ENCODE assay signal across 16 cellular contexts in genomic region chr17:40958086-40958953, GRCh38. TPM values are rescaled to one million over a fixed set of nuclear protein-coding genes. Genes with fewer than 3 reads are reported as not detected.
DNase-seq lines count a peak whose midpoint lies in the region; ATAC-seq and TF ChIP-seq lines count a peak whose summit lies in the region.
"Had no signal": no experiment of that assay in that cellular context is flagged by ENCODE, and none has a peak within 500 bp of the region (broad histone marks: within the 10 kb centered on the region; RNA-seq: fewer than 3 reads in every experiment).

No MANE protein-coding gene starts in this region.

- H3K27ac Mint-ChIP-seq in Caco-2 (ENCODE audit: unreplicated experiment) (peak overlapping the region; percentile 95), endodermal cell (peak overlapping the region; percentile 60)
- H3K27ac Mint-ChIP-seq: activated naive CD4-positive, alpha-beta T cell treated with anti-CD3 and anti-CD28 coated beads for 36 hours had no signal

- H3K4me1 ChIP-seq in Caco-2 (peaks cover 65% of the 10 kb centered on the region), endodermal cell (ENCODE audit: control insufficient read depth, insufficient read depth, low read length) (no peaks in the 10 kb centered on the region), mucosa of descending colon (ENCODE audit: low read depth) (no peaks in the 10 kb centered on the region)
- H3K4me1 ChIP-seq: tibial artery had no signal

- H3K4me3 Mint-ChIP-seq in Caco-2 (ENCODE audit: unreplicated experiment) (peak overlapping the region; percentile 59), endodermal cell (no peak overlapping the region)
- H3K4me3 Mint-ChIP-seq: activated naive CD4-positive, alpha-beta T cell treated with anti-CD3 and anti-CD28 coated beads for 36 hours had no signal

- H3K4me3 ChIP-seq in Caco-2 (ENCODE audit: low read depth, low read length) (no peak overlapping the region), endodermal cell (ENCODE audit: low read length) (no peak overlapping the region), mucosa of descending colon (no peak overlapping the region)
- H3K4me3 ChIP-seq: cardiac muscle cell, pancreas, SK-N-MC, tibial artery had no signal

- TF ChIP-seq CTCF in Caco-2 (IDR thresholded peaks at IDR 0.05; ENCODE audit: insufficient read depth in 1 of 2, low read depth in 1 of 2, low read length in 1 of 2, severe bottlenecking in 1 of 2, unreplicated experiment in 1 of 2) (no peak), endodermal cell (conservative IDR thresholded peaks at IDR 0.05) (no peak), mucosa of descending colon (IDR thresholded peaks at IDR 0.05) (no peak)

- ATAC-seq in mucosa of descending colon, result peak; percentile 73
- no peak for ATAC-seq in HG03025 (IDR thresholded peaks at IDR 0.05; ENCODE audit: low FRiP score, unreplicated experiment)
- ATAC-seq in GM21529 (IDR thresholded peaks at IDR 0.05; ENCODE audit: unreplicated experiment), result no peak

- H3K9ac ChIP-seq in endodermal cell (ENCODE audit: extremely low read depth, low read length, poor library complexity, severe bottlenecking), result no peak overlapping the region

- 85 to 92% methylated on average over 9 to 11 of the region's 12 CpGs for WGBS in endodermal cell (ENCODE audit: insufficient coverage in 1 of 2, insufficient read length in 1 of 2), 2 experiments

- no peak overlapping the region for H3K27ac ChIP-seq in endodermal cell (ENCODE audit: low read depth, low read length)
- H3K27ac ChIP-seq: cardiac muscle cell, tibial artery had no signal

- peak; percentile 86 to 87 for DNase-seq in Caco-2
- DNase-seq in NCI-H2029 treated with DMSO at 0.1 percent for 48 hours (lab: John Stamatoyannopoulos, UW), result peak; percentile 58
- peak; percentile 74 for DNase-seq in endodermal cell
- DNase-seq in mucosa of descending colon, result peak in 1 of 3 donors; percentile 49
- no peak for DNase-seq in UCSD-AML1 (lab: John Stamatoyannopoulos, UW; ENCODE audit: unreplicated experiment)
- no peak for DNase-seq in SKM-1 (lab: John Stamatoyannopoulos, UW; ENCODE audit: unreplicated experiment)
- DNase-seq: activated naive CD4-positive, alpha-beta T cell treated with anti-CD3 and anti-CD28 coated beads for 36 hours; NCI-H2081; pancreas; tibial artery had no signal

- no peaks in the 10 kb centered on the region for H3K36me3 ChIP-seq in Caco-2 (ENCODE audit: control insufficient read depth, insufficient read depth, low read length)
- H3K36me3 ChIP-seq in endodermal cell (ENCODE audit: control insufficient read depth, insufficient read depth, low read length), result no peaks in the 10 kb centered on the region
- no peaks in the 10 kb centered on the region for H3K36me3 ChIP-seq in mucosa of descending colon (ENCODE audit: low read depth)
- H3K36me3 ChIP-seq: cardiac muscle cell, pancreas, tibial artery had no signal

- H3K27me3 ChIP-seq in Caco-2 (replicated peaks; ENCODE audit: control insufficient read depth, insufficient read depth, low read length), result no peaks in the 10 kb centered on the region
- H3K27me3 ChIP-seq in endodermal cell (ENCODE audit: control insufficient read depth, insufficient read depth, low read length, poor library complexity, severe bottlenecking), result peaks cover 29% of the 10 kb centered on the region
- H3K27me3 ChIP-seq: cardiac muscle cell, pancreas had no signal

- H3K27me3 Mint-ChIP-seq in Caco-2 (ENCODE audit: insufficient read depth, unreplicated experiment) (no peaks in the 10 kb centered on the region), endodermal cell (ENCODE audit: insufficient read depth) (peaks cover 14% of the 10 kb centered on the region)

- peaks cover 24% of the 10 kb centered on the region for H3K9me3 Mint-ChIP-seq in Caco-2 (ENCODE audit: unreplicated experiment)
- no peaks in the 10 kb centered on the region for H3K9me3 Mint-ChIP-seq in endodermal cell
- H3K9me3 Mint-ChIP-seq: activated naive CD4-positive, alpha-beta T cell treated with anti-CD3 and anti-CD28 coated beads for 36 hours had no signal

- BruUV-seq in Caco-2 (replicated peaks; lab: Mats Ljungman, UMichigan), result TSS peak; percentile 70

- POLR2A ChIA-PET in Caco-2 (lab: Charles Lee), result interaction anchor here (0.6 kb wide), 1 partner anchor 465 kb away, joined by 3 read pairs; no protein-coding TSS in a partner anchor

- H3K9me3 ChIP-seq in Caco-2 (0 out of 2 replicates have a peak, but pooled peaks cover 5% of the 10 kb centered on the region), endodermal cell (ENCODE audit: control insufficient read depth, low read length) (no peaks in the 10 kb centered on the region), mucosa of descending colon (no peaks in the 10 kb centered on the region)
- H3K9me3 ChIP-seq: pancreas, tibial artery had no signal

- H3K4me1 Mint-ChIP-seq in Caco-2 (ENCODE audit: low read depth, unreplicated experiment) (peaks cover 61% of the 10 kb centered on the region), endodermal cell (peaks cover 25% of the 10 kb centered on the region)

- H3K36me3 Mint-ChIP-seq in Caco-2 (ENCODE audit: insufficient read depth, unreplicated experiment), result peaks cover 18% of the 10 kb centered on the region
- no peaks in the 10 kb centered on the region for H3K36me3 Mint-ChIP-seq in endodermal cell (ENCODE audit: low read depth)

- intact Hi-C loops in Caco-2 (cut with micrococcal nuclease; ENCODE audit: unreplicated experiment) (loop anchor here (1.0 kb wide), 4 partner anchors 9 to 101 kb away; partner anchors contain the start of gene KRTAP3-1), mucosa of descending colon (cut with DNase I, micrococcal nuclease) (no loop called here)

- CTCF ChIA-PET in Caco-2 (lab: Charles Lee), result interaction anchor here (2.4 kb wide), 1 partner anchor 101 kb away, joined by 8 read pairs; no protein-coding TSS in a partner anchor

RNA-seq across cellular contexts. Expression of gene KRT39, which starts 8.4 kb away (rescaled TPM):
- not detected in 2 replicates for total RNA-seq in Caco-2 (2022)
- not detected for total RNA-seq in endodermal cell
- polyA plus RNA-seq in endodermal cell (2013, experiment 1 of 2), result not detected
- not detected for polyA plus RNA-seq in endodermal cell (2013, experiment 2 of 2)
- total RNA-seq in mucosa of descending colon, result under 1 TPM in 1 of 3 donors, not detected in 2; 0.52 TPM
- total RNA-seq: activated naive CD4-positive, alpha-beta T cell treated with anti-CD3 and anti-CD28 coated beads for 36 hours; cardiac muscle cell; LHCN-M2; lung microvascular endothelial cell; pancreas had no signal
- polyA plus RNA-seq: cardiac muscle cell, pancreas had no signal

RNA-seq across cellular contexts. Expression of gene KRT23, which starts 20.9 kb away (rescaled TPM):
- 43.6 and 47.1 TPM in 2 replicates for total RNA-seq in Caco-2 (2022)
- not detected for total RNA-seq in endodermal cell
- not detected for polyA plus RNA-seq in endodermal cell (2013, experiment 1 of 2)
- polyA plus RNA-seq in endodermal cell (2013, experiment 2 of 2), result not detected
- under 1 TPM in 1 of 3 donors, not detected in 2; 0.53 TPM for total RNA-seq in mucosa of descending colon
- total RNA-seq: activated naive CD4-positive, alpha-beta T cell treated with anti-CD3 and anti-CD28 coated beads for 36 hours; cardiac muscle cell; LHCN-M2 had no signal
- polyA plus RNA-seq: cardiac muscle cell had no signal

RNA-seq across cellular contexts. Expression of gene KRT40, which starts 25.8 kb away (rescaled TPM):
- total RNA-seq in Caco-2 (2022) (not detected in 2 replicates), endodermal cell (not detected), mucosa of descending colon (under 1 TPM in 1 of 3 donors, not detected in 2; 0.22 TPM)
- not detected for polyA plus RNA-seq in endodermal cell (2013, experiment 1 of 2)
- polyA plus RNA-seq in endodermal cell (2013, experiment 2 of 2), result not detected
- total RNA-seq: activated naive CD4-positive, alpha-beta T cell treated with anti-CD3 and anti-CD28 coated beads for 36 hours; cardiac muscle cell; LHCN-M2; lung microvascular endothelial cell had no signal
- polyA plus RNA-seq: cardiac muscle cell had no signal

RNA-seq across cellular contexts. Expression of gene KRTAP3-3, which starts 35.6 kb away (rescaled TPM):
- total RNA-seq in Caco-2 (2022), result not detected in 2 replicates
- not detected for total RNA-seq in endodermal cell
- not detected for polyA plus RNA-seq in endodermal cell (2013, experiment 1 of 2)
- polyA plus RNA-seq in endodermal cell (2013, experiment 2 of 2), result not detected
- not detected for total RNA-seq in mucosa of descending colon
- total RNA-seq: activated naive CD4-positive, alpha-beta T cell treated with anti-CD3 and anti-CD28 coated beads for 36 hours; cardiac muscle cell; LHCN-M2; lung microvascular endothelial cell; pancreas had no signal
- polyA plus RNA-seq: cardiac muscle cell had no signal

RNA-seq across cellular contexts. Expression of gene KRTAP3-2, which starts 41.4 kb away (rescaled TPM):
- total RNA-seq in Caco-2 (2022) (not detected in 2 replicates), endodermal cell (not detected), mucosa of descending colon (not detected)
- polyA plus RNA-seq in endodermal cell (2013, experiment 1 of 2), result not detected
- not detected for polyA plus RNA-seq in endodermal cell (2013, experiment 2 of 2)
- total RNA-seq: activated naive CD4-positive, alpha-beta T cell treated with anti-CD3 and anti-CD28 coated beads for 36 hours; cardiac muscle cell; LHCN-M2; lung microvascular endothelial cell; pancreas had no signal
- polyA plus RNA-seq: cardiac muscle cell, pancreas had no signal

Comparison
In these comparisons a context has a peak if more than half of its experiments do, and no peak if none do; other contexts are left out.
1. DNase-seq: peak in Caco-2 (2 of 2), NCI-H2029 treated with DMSO at 0.1 percent for 48 hours (single experiment) and endodermal cell (single experiment); none in UCSD-AML1 (single experiment) and SKM-1 (single experiment).
2. RNA of gene KRT23, which starts 20.9 kb away (total RNA-seq): 43.6 to 47.1 TPM in Caco-2; 0.53 TPM in mucosa of descending colon and not detected in endodermal cell; every median in the first group is over 10 times any median in the second.